ENCODE assay signal across 9 cellular contexts in genomic region chr3:43394071-43394501, GRCh38.
A peak's percentile ranks its signal among the peaks of the same experiment; 100 is the strongest.
DNase-seq lines count a peak whose midpoint lies in the region; ATAC-seq and TF ChIP-seq lines count a peak whose summit lies in the region.
"Had no signal": no experiment of that assay in that cellular context is flagged by ENCODE, and none has a peak within 500 bp of the region (broad histone marks: within the 10 kb centered on the region; RNA-seq: fewer than 3 reads in every experiment).

No MANE protein-coding gene starts in this region.

- no peaks in the 10 kb centered on the region for H3K4me1 ChIP-seq in trophoblast cell (ENCODE audit: control insufficient read depth in 1 of 2, insufficient read depth in 2 of 2, low read length in 2 of 2)

- ATAC-seq in left ventricle myocardium superior = peak; percentile 88
- ATAC-seq in HG03196 (IDR thresholded peaks at IDR 0.05; ENCODE audit: unreplicated experiment) = no peak
- ATAC-seq in HG02763 (IDR thresholded peaks at IDR 0.05; ENCODE audit: unreplicated experiment) = no peak

- H2BK5ac ChIP-seq in trophoblast cell (ENCODE audit: low read depth, low read length, poor library complexity) = no peak overlapping the region

- H2AK5ac ChIP-seq in trophoblast cell (ENCODE audit: low read length) = no peak overlapping the region

- H4K8ac ChIP-seq in trophoblast cell (ENCODE audit: low read depth, low read length) = no peak overlapping the region

- in situ Hi-C loops in astrocyte of the spinal cord (cut with HindIII; ENCODE audit: low sequenced_read_pairs) = no loop called here

- intact Hi-C loops in left ventricle myocardium superior (cut with micrococcal nuclease) (no loop called here), posterior cingulate gyrus (cut with DNase I) (no loop called here)

- peaks cover 2% of the 10 kb centered on the region for H3K9me3 ChIP-seq in trophoblast cell (ENCODE audit: insufficient read depth, low read depth, low read length)

- H4K91ac ChIP-seq in trophoblast cell (ENCODE audit: low read depth, low read length) = no peak overlapping the region

- no peaks in the 10 kb centered on the region for H3K36me3 ChIP-seq in trophoblast cell (ENCODE audit: control insufficient read depth in 1 of 2, insufficient read depth in 2 of 2, low read length in 2 of 2)

- peak overlapping the region; percentile 70 for H3K9ac ChIP-seq in trophoblast cell (ENCODE audit: low read length)

- H3K18ac ChIP-seq in trophoblast cell (ENCODE audit: low read length) = no peak overlapping the region

- H3K27ac ChIP-seq in trophoblast cell (ENCODE audit: low read depth, low read length) = no peak overlapping the region

- no CpG with 5 or more reads among the region's 2 CpGs for WGBS in trophoblast cell (ENCODE audit: extremely low coverage, insufficient coverage, insufficient read length)

- H3K14ac ChIP-seq in trophoblast cell (ENCODE audit: low read length) = no peak overlapping the region

- no peaks in the 10 kb centered on the region for H3K79me2 ChIP-seq in trophoblast cell (ENCODE audit: control insufficient read depth, insufficient read depth, low read length, poor library complexity)

- H3K27me3 ChIP-seq in trophoblast cell (ENCODE audit: insufficient read depth, low read length) = no peaks in the 10 kb centered on the region

- TF ChIP-seq CTCF in astrocyte of the spinal cord (IDR thresholded peaks at IDR 0.05; ENCODE audit: low read depth, low read length) = no peak

- H3K4me3 ChIP-seq in astrocyte of the spinal cord (ENCODE audit: low read depth, low read length) = no peak overlapping the region
- no peak overlapping the region for H3K4me3 ChIP-seq in trophoblast cell (ENCODE audit: low read depth, low read length)

- H2BK120ac ChIP-seq in trophoblast cell (ENCODE audit: insufficient read depth, low read length, poor library complexity) = no peak overlapping the region

- H4K12ac ChIP-seq in trophoblast cell (ENCODE audit: low read depth, low read length) = no peak overlapping the region

- no peak overlapping the region for H2AFZ ChIP-seq in trophoblast cell (ENCODE audit: insufficient read depth, low read length, poor library complexity)

- no peak overlapping the region for H3K4me2 ChIP-seq in trophoblast cell (ENCODE audit: low read length)

- DNase-seq in COLO829 (ENCODE audit: low spot score) (peak; percentile 62), astrocyte of the spinal cord (ENCODE audit: low read depth, low spot score) (peak; percentile 77), left ventricle myocardium superior (peak; percentile 78), trophoblast cell (no peak), hypothalamus (lab: John Stamatoyannopoulos, UW) (no peak), posterior cingulate gyrus (no peak)
- DNase-seq: NCI-H1694 treated with DMSO at 0.1 percent for 48 hours had no signal

- no peaks in the 10 kb centered on the region for H3K79me1 ChIP-seq in trophoblast cell (ENCODE audit: low read length)

- no peak overlapping the region for H2BK12ac ChIP-seq in trophoblast cell (ENCODE audit: low read length)

- no peak overlapping the region for H3K4ac ChIP-seq in trophoblast cell (ENCODE audit: low read depth, low read length)

- no peak overlapping the region for H3K23ac ChIP-seq in trophoblast cell (ENCODE audit: low read length)

Comparison
In these comparisons a context has a peak if more than half of its experiments do, and no peak if none do; other contexts are left out.
1. DNase-seq: peak in COLO829 (single experiment), astrocyte of the spinal cord (single experiment) and left ventricle myocardium superior (single experiment); none in trophoblast cell (0 of 2), hypothalamus (0 of 51) and posterior cingulate gyrus (0 of 10).